8 cellular contexts compared by ENCODE assay signal in genomic region chrX:54439967-54440871, GRCh38. TPM values are rescaled to one million over a fixed set of nuclear protein-coding genes. Genes with fewer than 3 reads are reported as not detected.
A peak's percentile ranks its signal among the peaks of the same experiment; 100 is the strongest.
DNase-seq lines count a peak whose midpoint lies in the region; ATAC-seq, FAIRE-seq and TF ChIP-seq lines count a peak whose summit lies in the region.

Gene TSR2, plus strand, starts transcription at chrX:54440404. Its CDS starts 18 bp downstream, at chrX:54440422.

- H3K4me1 ChIP-seq in kidney (ENCODE audit: control insufficient read depth in 1 of 2, insufficient read depth in 1 of 2, low read depth in 1 of 2, low read length in 2 of 2), result peaks cover 0 to 6% of the 10 kb centered on the region in 2 donors

- no peaks in the 10 kb centered on the region for H3K36me3 ChIP-seq in kidney (ENCODE audit: control insufficient read depth in 1 of 2, insufficient read depth in 2 of 2, low read length in 2 of 2)

- intact Hi-C loops in kidney (cut with DNase I), result no loop called here

- TF ChIP-seq CTCF in kidney (IDR thresholded peaks at IDR 0.05; ENCODE audit: borderline replicate concordance, extremely low read depth, insufficient read depth), result peak; percentile 5

- H3K4me3 ChIP-seq in kidney (ENCODE audit: low read length in 2 of 2), result peak within 1 kb of the TSS; percentile 88 to 93

- H3K9ac ChIP-seq in kidney (ENCODE audit: low read length in 2 of 2), result peak within 1 kb of the TSS; percentile 69 to 77

- peak; percentile 91 for FAIRE-seq in kidney (lab: Jason Lieb, UNC)

- ATAC-seq in GM19035 (IDR thresholded peaks at IDR 0.05; ENCODE audit: unreplicated experiment) (peak; percentile 97), HG03342 (IDR thresholded peaks at IDR 0.05; ENCODE audit: unreplicated experiment) (peak; percentile 98)
- peak; percentile 98 to 99 for ATAC-seq in activated CD4-positive, CD25-positive, alpha-beta regulatory T cell treated with anti-CD3 and anti-CD28 coated beads, Interleukin-2, amount 50 U/mL, for 24 hours

- H3K27ac ChIP-seq in kidney (ENCODE audit: low read depth in 2 of 2, low read length in 2 of 2), result no peak within 1 kb of the TSS

- H3K9me3 ChIP-seq in kidney (ENCODE audit: control insufficient read depth in 1 of 2, low read length in 2 of 2), result no peaks in the 10 kb centered on the region

- DNase-seq in AG20443 (ENCODE audit: low spot score), result peak; percentile 84
- peak; percentile 86 for DNase-seq in NCI-H345 (lab: John Stamatoyannopoulos, UW)
- DNase-seq in cerebellar cortex (ENCODE audit: low spot score), result peak; percentile 85
- peak; percentile 92 for DNase-seq in kidney
- peak; percentile 83 for DNase-seq in stimulated activated CD4-positive, alpha-beta T cell treated with anti-CD3 and anti-CD28 coated beads, Interleukin-15, amount 100 ng/mL, for 24 hours

RNA-seq across cellular contexts. Expression of gene TSR2, which starts in this region (rescaled TPM):
- 48.0 TPM for total RNA-seq in kidney
- polyA plus RNA-seq in kidney (ENCODE audit: insufficient read depth, low read depth, low replicate concordance), result 70.2 TPM
